20 cellular contexts compared by ENCODE assay signal in genomic region chr2:21040468-21041377, GRCh38. TPM values are rescaled to one million over a fixed set of nuclear protein-coding genes. Genes with fewer than 3 reads are reported as not detected.
DNase-seq lines count a peak whose midpoint lies in the region; ATAC-seq and TF ChIP-seq lines count a peak whose summit lies in the region.
"Had no signal": no experiment of that assay in that cellular context is flagged by ENCODE, and none has a peak within 500 bp of the region (broad histone marks: within the 10 kb centered on the region; RNA-seq: fewer than 3 reads in every experiment).

No MANE protein-coding gene starts in this region.

- H3K27ac ChIP-seq in left ventricle myocardium inferior (replicated peaks) (peak overlapping the region; percentile 83), duodenal mucosa (ENCODE audit: low read depth, low read length) (no peak overlapping the region), sigmoid colon (peak overlapping the region in 3 of 4 donors; percentile 73 to 86 (median 81)), Peyer's patch (no peak overlapping the region)
- H3K27ac ChIP-seq: BLaER1, GM23248, SJSA1 had no signal

- no peak for TF ChIP-seq POLR2A in sigmoid colon (IDR thresholded peaks at IDR 0.05)
- no peak for TF ChIP-seq POLR2A in Peyer's patch (IDR thresholded peaks at IDR 0.05)

- H3K9ac ChIP-seq in duodenal mucosa (ENCODE audit: low read depth in 1 of 2, low read length in 2 of 2) = no peak overlapping the region
- H3K9ac ChIP-seq: BLaER1, GM23248 had no signal

- no peak for TF ChIP-seq EP300 in sigmoid colon (IDR thresholded peaks at IDR 0.05)

- TF ChIP-seq CTCF in left ventricle myocardium inferior (IDR thresholded peaks at IDR 0.05; ENCODE audit: borderline replicate concordance) (no peak), sigmoid colon (IDR thresholded peaks at IDR 0.05) (no peak), Peyer's patch (IDR thresholded peaks at IDR 0.05) (no peak)

- H3K9me3 ChIP-seq in left ventricle myocardium inferior (replicated peaks) (no peaks in the 10 kb centered on the region), duodenal mucosa (ENCODE audit: control insufficient read depth in 1 of 2, low read length in 2 of 2) (no peaks in the 10 kb centered on the region), sigmoid colon (no peaks in the 10 kb centered on the region), Peyer's patch (no peaks in the 10 kb centered on the region)
- H3K9me3 ChIP-seq: BLaER1, SJSA1 had no signal

- ATAC-seq in left ventricle myocardium superior (no peak), left lobe of liver (peak; percentile 1), GM21381 (IDR thresholded peaks at IDR 0.05; ENCODE audit: unreplicated experiment) (no peak), GM19328 (IDR thresholded peaks at IDR 0.05; ENCODE audit: unreplicated experiment) (no peak)
- ATAC-seq: Panc1 had no signal

- H3K27me3 ChIP-seq in left ventricle myocardium inferior (ENCODE audit: low read depth) = peaks cover 29% of the 10 kb centered on the region
- peaks cover 0 to 4% of the 10 kb centered on the region in 2 donors for H3K27me3 ChIP-seq in duodenal mucosa (ENCODE audit: control insufficient read depth in 1 of 2, insufficient read depth in 2 of 2, low read length in 2 of 2)
- peaks cover 0 to 3% (median 0%) of the 10 kb centered on the region in 3 donors for H3K27me3 ChIP-seq in sigmoid colon
- H3K27me3 ChIP-seq in Peyer's patch = no peaks in the 10 kb centered on the region
- H3K27me3 ChIP-seq: SJSA1 had no signal

- H3K4me1 ChIP-seq in left ventricle myocardium inferior (peaks cover 47% of the 10 kb centered on the region), duodenal mucosa (ENCODE audit: control insufficient read depth in 1 of 2, insufficient read depth in 2 of 2, low read length in 2 of 2) (peaks cover 4 to 11% of the 10 kb centered on the region in 2 donors), sigmoid colon (peaks cover 0 to 41% (median 30%) of the 10 kb centered on the region in 4 donors), Peyer's patch (peaks cover 0 to 7% (median 0%) of the 10 kb centered on the region in 4 donors)
- H3K4me1 ChIP-seq: BLaER1 had no signal

- DNase-seq in left ventricle myocardium inferior (no peak), left ventricle myocardium superior (no peak), left lobe of liver (ENCODE audit: low spot score) (peak; percentile 62), sigmoid colon (no peak), Peyer's patch (no peak)
- DNase-seq: CD4-positive, CD25-positive, alpha-beta regulatory T cell; DMS153; DND-41; GM23248; H7; KBM-7; MM.1S; NCI-H2029 had no signal

- 83 to 90% methylated on average over 14 of the region's 14 CpGs for WGBS in sigmoid colon, 2 donors

- H3K4me3 ChIP-seq in left ventricle myocardium inferior = peak overlapping the region; percentile 56
- peak overlapping the region; percentile 45 to 70 for H3K4me3 ChIP-seq in duodenal mucosa (ENCODE audit: low read depth in 1 of 2, low read length in 2 of 2)
- H3K4me3 ChIP-seq in sigmoid colon = no peak overlapping the region
- H3K4me3 ChIP-seq in Peyer's patch = peak overlapping the region in 2 of 4 donors; percentile 56 to 73
- H3K4me3 ChIP-seq: BLaER1, GM23248, SJSA1 had no signal

- intact Hi-C loops in left ventricle myocardium inferior (cut with micrococcal nuclease) = no loop called here
- intact Hi-C loops in left ventricle myocardium superior (cut with micrococcal nuclease) = loop anchor here (2.0 to 5.0 kb wide), 2 partner anchors 78 to 277 kb away; no protein-coding TSS in a partner anchor
- intact Hi-C loops in sigmoid colon (cut with DNase I) = no loop called here

- H3K36me3 ChIP-seq in left ventricle myocardium inferior (peaks cover 9% of the 10 kb centered on the region), duodenal mucosa (ENCODE audit: control insufficient read depth in 1 of 2, insufficient read depth in 2 of 2, low read length in 2 of 2) (peaks cover 0 to 17% of the 10 kb centered on the region in 2 donors), sigmoid colon (no peaks in the 10 kb centered on the region), Peyer's patch (peaks cover 0 to 27% (median 0%) of the 10 kb centered on the region in 3 donors)
- H3K36me3 ChIP-seq: BLaER1, SJSA1 had no signal

RNA-seq across cellular contexts. Expression of gene APOB, which starts 3.1 kb away (rescaled TPM):
- total RNA-seq in left ventricle myocardium inferior = 9.1 TPM
- total RNA-seq in left ventricle myocardium superior = 9.7 TPM
- 2,405 TPM for total RNA-seq in left lobe of liver
- 1 to 10 TPM in 3 of 4 donors, under 1 TPM in 1; 0.16 to 3.6 (median 1.7) TPM for total RNA-seq in sigmoid colon
- polyA plus RNA-seq in sigmoid colon = under 1 TPM in 2 of 3 donors, not detected in 1; under 0.01 to 0.12 TPM
- 1,000 to 10,000 TPM in 3 of 4 donors, 10 to 100 TPM in 1; 14.0 to 2,659 (median 1,284) TPM for total RNA-seq in Peyer's patch
- total RNA-seq: CD4-positive, CD25-positive, alpha-beta regulatory T cell; GM23248; NCI-H460; SJSA1 had no signal
- polyA plus RNA-seq: CD4-positive, CD25-positive, alpha-beta regulatory T cell; GM23248 had no signal

Comparison
In these comparisons a context has a peak if more than half of its experiments do, and no peak if none do; other contexts are left out.
1. H3K27ac ChIP-seq: peak in left ventricle myocardium inferior (single experiment) and sigmoid colon (3 of 4); none in duodenal mucosa (single experiment) and Peyer's patch (0 of 4).
2. H3K4me3 ChIP-seq: peak in left ventricle myocardium inferior (single experiment) and duodenal mucosa (2 of 2); none in sigmoid colon (0 of 4).